In genomic region chr4:62930884-62931283, GRCh38 we compare ENCODE assay signal across 19 cellular contexts.
DNase-seq lines count a peak whose midpoint lies in the region; ATAC-seq, FAIRE-seq and TF ChIP-seq lines count a peak whose summit lies in the region.
"Had no signal": no experiment of that assay in that cellular context is flagged by ENCODE, and none has a peak within 500 bp of the region (broad histone marks: within the 10 kb centered on the region; RNA-seq: fewer than 3 reads in every experiment).

No MANE protein-coding gene starts in this region.

- peak overlapping the region in 8 of 12 donors; percentile 4 to 78 (median 41) for H3K27ac ChIP-seq in heart left ventricle
- H3K27ac ChIP-seq in right cardiac atrium (ENCODE audit: low read length): no peak overlapping the region
- H3K27ac ChIP-seq in astrocyte (ENCODE audit: low read depth, low read length): no peak overlapping the region
- H3K27ac ChIP-seq in smooth muscle cell (ENCODE audit: low read depth): no peak overlapping the region
- H3K27ac ChIP-seq: GM23248 had no signal

- H3K36me3 ChIP-seq in heart left ventricle: no peaks in the 10 kb centered on the region
- H3K36me3 ChIP-seq in astrocyte (ENCODE audit: insufficient read depth, low read length): no peaks in the 10 kb centered on the region
- no peaks in the 10 kb centered on the region for H3K36me3 ChIP-seq in smooth muscle cell (ENCODE audit: low read depth)

- no peak overlapping the region for H3K4me3 Mint-ChIP-seq in astrocyte (ENCODE audit: unreplicated experiment)
- no peak overlapping the region for H3K4me3 Mint-ChIP-seq in chondrocyte (ENCODE audit: unreplicated experiment)
- H3K4me3 Mint-ChIP-seq: CD4-positive, alpha-beta memory T cell had no signal

- TF ChIP-seq POLR2A in heart left ventricle (IDR thresholded peaks at IDR 0.05): no peak

- H3K27me3 Mint-ChIP-seq in astrocyte (ENCODE audit: low read depth, unreplicated experiment) (no peaks in the 10 kb centered on the region), chondrocyte (ENCODE audit: low read depth) (peaks cover 2% of the 10 kb centered on the region)
- H3K27me3 Mint-ChIP-seq: CD4-positive, alpha-beta memory T cell had no signal

- FAIRE-seq in astrocyte (lab: Jason Lieb, UNC): no peak
- FAIRE-seq: G401.6, GM12892, H1 had no signal

- WGBS in heart left ventricle, 4 donors: 18 to 22% methylated on average over 1 of the region's 1 CpG; no CpG with 5 or more reads in 2 of the 4 donors
- no CpG with 5 or more reads among the region's 1 CpG for WGBS in right cardiac atrium
- WGBS in smooth muscle cell (ENCODE audit: low lambda C conversion rate): 44% methylated on average over 1 of the region's 1 CpG

- H4K20me1 ChIP-seq in astrocyte (ENCODE audit: insufficient read depth, low read length) (no peaks in the 10 kb centered on the region), smooth muscle cell (ENCODE audit: low read depth) (no peaks in the 10 kb centered on the region)

- H3K4me1 ChIP-seq in heart left ventricle (peaks cover 0 to 3% (median 0%) of the 10 kb centered on the region in 12 donors), right cardiac atrium (ENCODE audit: control insufficient read depth, insufficient read depth, low read length) (no peaks in the 10 kb centered on the region), astrocyte (ENCODE audit: insufficient read depth, low read length) (no peaks in the 10 kb centered on the region), smooth muscle cell (ENCODE audit: low read depth) (peaks cover 4% of the 10 kb centered on the region)

- peaks cover 18% of the 10 kb centered on the region for H3K4me1 Mint-ChIP-seq in astrocyte (ENCODE audit: low read depth, unreplicated experiment)
- H3K4me1 Mint-ChIP-seq in chondrocyte (ENCODE audit: low read depth): peaks cover 51% of the 10 kb centered on the region
- H3K4me1 Mint-ChIP-seq: CD4-positive, alpha-beta memory T cell had no signal

- H3K4me3 ChIP-seq in heart left ventricle (peak overlapping the region in 1 of 12 donors; percentile 27), right cardiac atrium (ENCODE audit: low read length) (no peak overlapping the region), astrocyte (ENCODE audit: insufficient read depth, low read depth, low read length) (no peak overlapping the region), smooth muscle cell (no peak overlapping the region)
- H3K4me3 ChIP-seq: GM23248 had no signal

- no peaks in the 10 kb centered on the region for H3K27me3 ChIP-seq in heart left ventricle
- no peaks in the 10 kb centered on the region for H3K27me3 ChIP-seq in right cardiac atrium (ENCODE audit: control insufficient read depth, insufficient read depth)
- no peaks in the 10 kb centered on the region for H3K27me3 ChIP-seq in astrocyte (ENCODE audit: insufficient read depth, low read length)
- no peaks in the 10 kb centered on the region for H3K27me3 ChIP-seq in smooth muscle cell (ENCODE audit: low read depth)

- H3K79me2 ChIP-seq in astrocyte (ENCODE audit: insufficient read depth, low read length): no peaks in the 10 kb centered on the region
- no peaks in the 10 kb centered on the region for H3K79me2 ChIP-seq in smooth muscle cell (ENCODE audit: low read depth)

- no peaks in the 10 kb centered on the region for H3K36me3 Mint-ChIP-seq in astrocyte (ENCODE audit: low read depth, unreplicated experiment)
- peaks cover 3% of the 10 kb centered on the region for H3K36me3 Mint-ChIP-seq in chondrocyte (ENCODE audit: low read depth)
- H3K36me3 Mint-ChIP-seq: CD4-positive, alpha-beta memory T cell had no signal

- H3K9me3 ChIP-seq in heart left ventricle (peaks cover 0 to 13% (median 0%) of the 10 kb centered on the region in 12 donors), right cardiac atrium (ENCODE audit: control insufficient read depth, low read length) (no peaks in the 10 kb centered on the region), astrocyte (ENCODE audit: insufficient read depth, low read depth, low read length) (no peaks in the 10 kb centered on the region), smooth muscle cell (replicated peaks; ENCODE audit: low read depth) (no peaks in the 10 kb centered on the region)

- intact Hi-C loops in heart left ventricle (cut with DNase I): loop anchor here in 3 of 10 donors (10.0 kb wide), 1 partner anchor 104 kb away; no protein-coding TSS in a partner anchor
- intact Hi-C loops in right cardiac atrium (cut with DNase I): no loop called here

- DNase-seq in heart left ventricle (no peak), right cardiac atrium (no peak), astrocyte (ENCODE audit: low read depth) (no peak), chondrocyte (ENCODE audit: low spot score) (no peak), smooth muscle cell (lab: John Stamatoyannopoulos, UW; ENCODE audit: unreplicated experiment) (no peak), Kasumi-1 (lab: John Stamatoyannopoulos, UW) (no peak), islet precursor cell (no peak)
- DNase-seq: C1 segment of cervical spinal cord; Calu3; CD4-positive, alpha-beta memory T cell; COR-L47; DMS153; DND-41; GM23248; H7 had no signal

- no peaks in the 10 kb centered on the region for H3F3A ChIP-seq in smooth muscle cell (ENCODE audit: low read depth)

- H3K9me3 Mint-ChIP-seq in astrocyte (ENCODE audit: unreplicated experiment) (peaks cover 3% of the 10 kb centered on the region), chondrocyte (ENCODE audit: low read depth) (peaks cover 6% of the 10 kb centered on the region)

- no peak overlapping the region for H3K4me2 ChIP-seq in astrocyte (ENCODE audit: low read length)
- H3K4me2 ChIP-seq in smooth muscle cell: peak overlapping the region; percentile 4

- H2AFZ ChIP-seq in astrocyte (ENCODE audit: low read depth, low read length) (no peak overlapping the region), smooth muscle cell (ENCODE audit: low read depth) (no peak overlapping the region)
- H2AFZ ChIP-seq: GM23248 had no signal

- TF ChIP-seq CTCF in heart left ventricle (IDR thresholded peaks at IDR 0.05) (no peak), astrocyte (IDR thresholded peaks at IDR 0.05; ENCODE audit: insufficient read depth, low read depth, low read length) (no peak), chondrocyte (IDR thresholded peaks at IDR 0.05) (no peak), smooth muscle cell (IDR thresholded peaks at IDR 0.05; ENCODE audit: borderline replicate concordance, insufficient read depth, poor library complexity, severe bottlenecking) (no peak)

- peak in 2 of 4 donors; percentile 55 to 59 for ATAC-seq in heart left ventricle
- ATAC-seq in right cardiac atrium: no peak
- ATAC-seq: HCT116 had no signal

- H3K27ac Mint-ChIP-seq in astrocyte (ENCODE audit: unreplicated experiment) (peak overlapping the region; percentile 48), chondrocyte (ENCODE audit: unreplicated experiment) (peak overlapping the region; percentile 34)
- H3K27ac Mint-ChIP-seq: CD4-positive, alpha-beta memory T cell had no signal

- no peak overlapping the region for H3K9ac ChIP-seq in astrocyte (ENCODE audit: low read length)
- H3K9ac ChIP-seq in smooth muscle cell (ENCODE audit: low read depth): no peak overlapping the region
- H3K9ac ChIP-seq: GM23248 had no signal

Comparison
In these comparisons a context has a peak if more than half of its experiments do, and no peak if none do; other contexts are left out.
1. H3K27ac ChIP-seq: peak in heart left ventricle (8 of 12); none in right cardiac atrium (single experiment), astrocyte (single experiment) and smooth muscle cell (single experiment).